1 cellular context compared by ENCODE assay signal in genomic region chr11:28983780-28984179, GRCh38.
TF ChIP-seq lines count a peak whose summit lies in the region.

No MANE protein-coding gene starts in this region.

TF ChIP-seq in GM23338, 12 proteins besides CTCF, POLR2A, EP300 and RAD21 (continued from another document):
- TF ChIP-seq REST (IDR thresholded peaks at IDR 0.05; ENCODE audit: unreplicated experiment) (no peak), EZH2phosphoT487 (IDR thresholded peaks at IDR 0.05; ENCODE audit: unreplicated experiment) (no peak), JUNB (IDR thresholded peaks at IDR 0.05; ENCODE audit: unreplicated experiment) (no peak), STAT1 (IDR thresholded peaks at IDR 0.05; ENCODE audit: unreplicated experiment) (no peak), NANOG (IDR thresholded peaks at IDR 0.05; ENCODE audit: borderline replicate concordance) (no peak), ETS1 (IDR thresholded peaks at IDR 0.05) (no peak), ZNF114 (CRISPR knock-in tag; IDR thresholded peaks at IDR 0.05) (no peak), CREB1 (CRISPR knock-in tag; IDR thresholded peaks at IDR 0.05; ENCODE audit: low read depth) (no peak)
